8 cellular contexts compared by ENCODE assay signal in the genomic region with DNA sequence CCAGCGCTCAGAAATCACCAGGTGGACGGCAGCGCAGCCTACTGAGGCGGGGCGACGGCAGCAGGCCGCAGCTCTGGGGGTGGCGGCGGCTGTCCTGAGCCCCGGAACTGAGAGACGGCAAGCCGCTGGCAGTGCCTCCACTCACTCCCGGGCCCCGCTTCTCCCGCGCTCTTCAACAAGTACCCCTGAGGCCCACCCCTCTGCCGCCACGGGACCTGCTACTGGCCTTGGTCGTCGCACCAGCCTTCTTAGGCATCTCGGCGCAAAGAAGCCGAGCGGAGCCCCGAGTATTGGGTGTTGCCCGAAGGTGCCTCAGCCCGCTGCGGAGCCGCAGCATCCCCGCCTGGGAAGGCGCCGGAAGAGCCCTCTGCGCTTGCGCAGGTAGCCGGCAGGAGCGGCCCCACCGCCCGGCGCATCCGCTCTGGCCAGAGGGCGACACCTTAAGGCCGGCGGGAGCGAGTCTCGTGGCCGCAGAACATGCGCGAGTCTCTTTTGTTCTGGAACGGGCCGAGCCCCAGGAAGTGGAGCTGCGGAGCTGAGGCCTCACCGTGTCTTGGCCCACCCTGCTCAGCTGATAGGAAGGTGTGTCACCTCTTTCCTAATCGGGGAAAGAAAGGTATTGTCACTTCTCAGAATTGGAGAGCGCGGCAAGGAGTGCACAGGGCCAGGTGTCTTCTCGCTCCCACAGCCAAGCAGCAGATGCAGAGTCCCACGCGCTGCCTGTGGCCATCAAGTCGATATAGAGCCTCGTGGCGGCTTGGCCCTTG.
DNase-seq lines count a peak whose midpoint lies in the region; ATAC-seq and TF ChIP-seq lines count a peak whose summit lies in the region.

A gene (minus strand): TSS at position 369 of the 767 bp plus-strand sequence. CDS start 32 bp downstream, at position 337.

- TF ChIP-seq CTCF in retinal pigment epithelial cell (conservative IDR thresholded peaks at IDR 0.05; ENCODE audit: low read depth, low read length), result peak; percentile 67

- peak within 1 kb of the TSS; percentile 98 for H3K4me3 ChIP-seq in retinal pigment epithelial cell (ENCODE audit: low read length)

- DNase-seq in SIG-M5 treated with dmso at 0.1 percent for 504 hours (lab: John Stamatoyannopoulos, UW; ENCODE audit: unreplicated experiment) (peak; percentile 81), SIG-M5 (lab: John Stamatoyannopoulos, UW) (no peak), NCI-H1930 (lab: John Stamatoyannopoulos, UW) (peak; percentile 82 to 87), T1000 (lab: John Stamatoyannopoulos, UW) (peak; percentile 78), astrocyte of the hippocampus (ENCODE audit: low read depth, low spot score) (peak; percentile 97), hippocampal formation (lab: John Stamatoyannopoulos, UW) (peak; percentile 79 to 86), retinal pigment epithelial cell (ENCODE audit: low read depth) (peak; percentile 72)

- peak; percentile 82 for ATAC-seq in HG02981 (IDR thresholded peaks at IDR 0.05; ENCODE audit: unreplicated experiment)
